Comparison of ENCODE assay signal across 1 cellular context in genomic region chr14:24840204-24840893, GRCh38.
TF ChIP-seq lines count a peak whose summit lies in the region.

No MANE protein-coding gene starts in this region.

TF ChIP-seq in liver, 16 proteins besides CTCF, POLR2A, EP300 and RAD21 (continued from another document):
- TF ChIP-seq FOXA2 (IDR thresholded peaks at IDR 0.05) (no peak), FOXA1 (IDR thresholded peaks at IDR 0.05) (no peak), JUND (IDR thresholded peaks at IDR 0.05) (peak in 1 of 2 donors; percentile 38), HNF4A (conservative IDR thresholded peaks at IDR 0.05) (peak; percentile 55 to 61), SP1 (IDR thresholded peaks at IDR 0.05) (peak; percentile 46)
TF ChIP-seq in liver: peak in this region for 5.
